ENCODE assay signal across 18 cellular contexts in genomic region chr15:95932676-95933075, GRCh38.
DNase-seq lines count a peak whose midpoint lies in the region; ATAC-seq and TF ChIP-seq lines count a peak whose summit lies in the region.
"Had no signal": no experiment of that assay in that cellular context is flagged by ENCODE, and none has a peak within 500 bp of the region (broad histone marks: within the 10 kb centered on the region; RNA-seq: fewer than 3 reads in every experiment).

No MANE protein-coding gene starts in this region.

- peak overlapping the region; percentile 4; the same call in 1 of the 2 replicates for H3K4me3 ChIP-seq in PC-3 (ENCODE audit: low read length)
- H3K4me3 ChIP-seq in fibroblast of mammary gland (ENCODE audit: control insufficient read depth, low read depth, low read length), result no peak overlapping the region
- H3K4me3 ChIP-seq in skeletal muscle cell (ENCODE audit: low read depth, low read length), result no peak overlapping the region
- no peak overlapping the region for H3K4me3 ChIP-seq in MG63
- H3K4me3 ChIP-seq: BLaER1, hepatocyte, ovary had no signal

- DNase-seq in GM04503 (ENCODE audit: low read depth) (peak; percentile 41), PC-3 (peak; percentile 83), fibroblast of mammary gland (ENCODE audit: low read depth) (peak; percentile 19), skeletal muscle cell (ENCODE audit: low read depth) (peak; percentile 40), islet precursor cell (no peak), natural killer cell (no peak), MG63 (no peak), WTC11 (ENCODE audit: low spot score) (no peak)
- DNase-seq: amygdala, left cardiac atrium, NCI-H2029 treated with DMSO at 0.1 percent for 48 hours, NCI-H526 treated with DMSO at 0.1 percent for 48 hours, ovary had no signal

- peak; percentile 96 for ATAC-seq in PC-3
- no peak for ATAC-seq in natural killer cell
- no peak for ATAC-seq in WTC11
- ATAC-seq: left cardiac atrium had no signal

- CTCF ChIA-PET in PC-3 (lab: Charles Lee) (interaction anchor here (0.7 kb wide), 1 partner anchor 394 kb away, joined by 6 read pairs; no protein-coding TSS in a partner anchor), WTC11 (lab: Charles Lee) (no interaction called here)

- peaks cover 0 to 2% of the 10 kb centered on the region in 2 donors for H3K27me3 Mint-ChIP-seq in natural killer cell (ENCODE audit: low read depth in 2 of 2)
- H3K27me3 Mint-ChIP-seq in WTC11 (ENCODE audit: low read depth), result peaks cover 10% of the 10 kb centered on the region
- H3K27me3 Mint-ChIP-seq: stimulated activated naive CD8-positive, alpha-beta T cell treated with anti-CD3 and anti-CD28 coated beads, Interleukin-15, Interleukin-2, amounts not matched to agents 100 ng/mL and 50 ng/mL, for 24 hours had no signal

- no peak for TF ChIP-seq CTCF in PC-3 (conservative IDR thresholded peaks at IDR 0.05; ENCODE audit: low read depth, low read length)
- no peak for TF ChIP-seq CTCF in fibroblast of mammary gland (conservative IDR thresholded peaks at IDR 0.05; ENCODE audit: control insufficient read depth, insufficient read depth, low read depth, low read length)
- no peak for TF ChIP-seq CTCF in natural killer cell (IDR thresholded peaks at IDR 0.05)
- TF ChIP-seq CTCF in WTC11 (IDR thresholded peaks at IDR 0.05), result no peak

- no peaks in the 10 kb centered on the region for H3F3A ChIP-seq in PC-3 (ENCODE audit: low read length, unreplicated experiment)

- H4K20me1 ChIP-seq in PC-3 (ENCODE audit: low read length), result no peaks in the 10 kb centered on the region
- H4K20me1 ChIP-seq: BLaER1 had no signal

- no peak overlapping the region for H3K9ac ChIP-seq in PC-3 (ENCODE audit: low read length)
- H3K9ac ChIP-seq: BLaER1 had no signal

- intact Hi-C loops in PC-3 (cut with micrococcal nuclease) (loop anchor here (2.0 to 5.0 kb wide), 3 partner anchors 95 to 394 kb away; no protein-coding TSS in a partner anchor), natural killer cell (cut with micrococcal nuclease) (no loop called here)

- POLR2A ChIA-PET in PC-3 (lab: Charles Lee; ENCODE audit: unreplicated experiment), result no interaction called here
- POLR2A ChIA-PET in WTC11 (lab: Charles Lee), result no interaction called here

- H3K4me3 Mint-ChIP-seq in natural killer cell, result no peak overlapping the region
- no peak overlapping the region for H3K4me3 Mint-ChIP-seq in WTC11
- H3K4me3 Mint-ChIP-seq: stimulated activated naive CD8-positive, alpha-beta T cell treated with anti-CD3 and anti-CD28 coated beads, Interleukin-15, Interleukin-2, amounts not matched to agents 100 ng/mL and 50 ng/mL, for 24 hours had no signal

- H3K4me1 Mint-ChIP-seq in natural killer cell (peaks cover 52 to 55% of the 10 kb centered on the region in 2 donors), WTC11 (no peaks in the 10 kb centered on the region)

- no peaks in the 10 kb centered on the region for H3K9me2 ChIP-seq in PC-3 (replicated peaks; ENCODE audit: low read length)

- H3K9me3 Mint-ChIP-seq in natural killer cell, result no peaks in the 10 kb centered on the region
- no peaks in the 10 kb centered on the region for H3K9me3 Mint-ChIP-seq in WTC11

- H3K36me3 Mint-ChIP-seq in natural killer cell (no peaks in the 10 kb centered on the region), WTC11 (no peaks in the 10 kb centered on the region)

- no TSS peak for BruUV-seq in PC-3 (replicated peaks; lab: Mats Ljungman, UMichigan)

- H3K9me3 ChIP-seq in PC-3 (ENCODE audit: low read length) (no peaks in the 10 kb centered on the region), MG63 (peaks cover 2% of the 10 kb centered on the region; the same call in 1 of the 2 replicates)
- H3K9me3 ChIP-seq: BLaER1, ovary had no signal

- H3K27me3 ChIP-seq in PC-3 (ENCODE audit: low read length), result no peaks in the 10 kb centered on the region
- no peaks in the 10 kb centered on the region for H3K27me3 ChIP-seq in MG63
- H3K27me3 ChIP-seq: BLaER1, hepatocyte, ovary had no signal

- peak overlapping the region; percentile 55 for H3K4me2 ChIP-seq in PC-3 (ENCODE audit: low read length)
- H3K4me2 ChIP-seq: BLaER1, hepatocyte had no signal

- no peaks in the 10 kb centered on the region for H3K79me2 ChIP-seq in PC-3 (ENCODE audit: low read length)
- H3K79me2 ChIP-seq: hepatocyte had no signal

- H3K27ac ChIP-seq in PC-3 (ENCODE audit: low read length), result peak overlapping the region; percentile 68
- H3K27ac ChIP-seq: BLaER1, hepatocyte, VCaP had no signal

- H3K36me3 ChIP-seq in PC-3 (ENCODE audit: low read depth, low read length), result no peaks in the 10 kb centered on the region
- no peaks in the 10 kb centered on the region for H3K36me3 ChIP-seq in MG63
- H3K36me3 ChIP-seq: BLaER1, ovary had no signal

- H2AFZ ChIP-seq in PC-3 (ENCODE audit: low read length), result no peak overlapping the region
- H2AFZ ChIP-seq: hepatocyte had no signal

- H3K27ac Mint-ChIP-seq in natural killer cell (no peak overlapping the region), WTC11 (no peak overlapping the region)
- H3K27ac Mint-ChIP-seq: activated T-helper 2 cell treated with anti-CD3 and anti-CD28 coated beads, Interferon-gamma antibody, Interleukin-2, Interleukin-4, amounts not matched to agents 10 μg/mL and 5 μg/mL and 100 μg/mL, durations not matched to agents 14 hours and 24 hours and 36 hours; stimulated activated naive CD8-positive, alpha-beta T cell treated with anti-CD3 and anti-CD28 coated beads, Interleukin-15, Interleukin-2, amounts not matched to agents 100 ng/mL and 50 ng/mL, for 24 hours had no signal

- peaks cover 22% of the 10 kb centered on the region for H3K4me1 ChIP-seq in PC-3 (ENCODE audit: insufficient read depth, low read length)
- H3K4me1 ChIP-seq: BLaER1 had no signal

TF ChIP-seq in WTC11, 78 proteins besides CTCF, POLR2A, EP300 and RAD21:
- TF ChIP-seq IRF2 (CRISPR knock-in tag; IDR thresholded peaks at IDR 0.05; ENCODE audit: borderline replicate concordance, low read depth), result no peak

Comparison
In these comparisons a context has a peak if more than half of its experiments do, and no peak if none do; other contexts are left out.
1. DNase-seq: peak in GM04503 (single experiment), PC-3 (single experiment), fibroblast of mammary gland (single experiment) and skeletal muscle cell (single experiment); none in islet precursor cell (single experiment), natural killer cell (single experiment), MG63 (single experiment) and WTC11 (single experiment).